Comparison of ENCODE assay signal across 1 cellular context in genomic region chr16:23121024-23121423, GRCh38.
TF ChIP-seq lines count a peak whose summit lies in the region.

No MANE protein-coding gene starts in this region.

TF ChIP-seq in SK-N-SH treated with all-trans-retinoic acid at 6 μM for 48 hours, 23 proteins besides CTCF, POLR2A, EP300 and RAD21:
- no peak for TF ChIP-seq OSR1 (CRISPR knock-in tag; IDR thresholded peaks at IDR 0.05)
- TF ChIP-seq ISL1 (CRISPR knock-in tag; IDR thresholded peaks at IDR 0.05), result no peak
- no peak for TF ChIP-seq GLIS3 (CRISPR knock-in tag; IDR thresholded peaks at IDR 0.05)
- TF ChIP-seq ZC3H10 (CRISPR knock-in tag; IDR thresholded peaks at IDR 0.05), result no peak
- TF ChIP-seq ZFP3 (CRISPR knock-in tag; IDR thresholded peaks at IDR 0.05), result no peak
- TF ChIP-seq TCF4 (CRISPR knock-in tag; IDR thresholded peaks at IDR 0.05; ENCODE audit: borderline replicate concordance), result no peak
- no peak for TF ChIP-seq ZNF565 (CRISPR knock-in tag; conservative IDR thresholded peaks at IDR 0.05; ENCODE audit: low read depth)
